ENCODE assay signal across 9 cellular contexts in the genomic region with DNA sequence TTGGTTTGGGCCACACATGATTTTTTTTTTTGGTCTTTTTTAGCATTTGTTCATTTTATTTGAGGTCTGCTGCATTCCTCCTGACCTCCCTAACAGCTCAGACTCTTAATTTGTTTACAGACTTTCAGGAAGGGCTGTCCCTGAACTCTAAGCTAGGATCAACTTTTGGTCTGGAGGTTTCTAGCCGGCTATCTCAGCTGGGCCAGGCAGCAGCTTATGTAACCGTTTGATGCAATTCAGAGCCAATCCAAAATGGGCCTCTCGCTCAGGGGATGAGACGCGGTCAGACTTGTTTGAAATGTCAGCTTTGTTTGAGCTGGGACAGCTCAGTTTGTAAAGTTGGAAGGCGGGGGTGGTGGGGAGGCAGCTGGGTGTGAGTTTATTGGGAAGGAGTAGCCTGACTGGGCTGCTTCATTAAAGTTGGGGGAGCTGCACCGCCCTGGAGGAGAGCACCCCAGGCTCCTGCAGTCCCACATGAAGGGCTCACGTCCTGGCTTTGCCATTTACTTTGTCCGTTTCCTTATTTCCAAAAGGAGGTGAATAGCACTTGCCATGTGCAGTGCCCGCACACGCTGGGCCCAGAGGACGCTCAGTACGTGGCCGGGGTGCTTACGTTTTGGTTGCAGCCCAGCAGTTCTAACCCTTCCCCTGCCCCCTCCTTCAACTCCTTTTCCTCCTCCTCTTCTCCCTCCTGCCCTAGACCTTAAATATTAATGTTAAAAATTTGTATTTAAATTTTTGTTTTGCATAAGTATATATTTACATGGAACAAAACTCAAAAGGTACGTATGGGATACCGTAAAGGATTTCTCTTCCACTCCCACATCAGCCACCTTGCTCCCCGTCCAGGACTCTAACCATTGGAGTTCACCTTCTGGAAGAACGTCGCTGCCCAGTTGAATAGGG.
A peak's percentile ranks its signal among the peaks of the same experiment; 100 is the strongest.
DNase-seq lines count a peak whose midpoint lies in the region.
"Had no signal": no experiment of that assay in that cellular context is flagged by ENCODE, and none has a peak within 500 bp of the region (broad histone marks: within the 10 kb centered on the region; RNA-seq: fewer than 3 reads in every experiment).

No MANE protein-coding gene starts in this region.

- DNase-seq in NCI-H82 (lab: John Stamatoyannopoulos, UW) (peak; percentile 14), NCI-H82 treated with DMSO at 0.1 percent for 48 hours (lab: John Stamatoyannopoulos, UW; ENCODE audit: unreplicated experiment) (no peak), fibroblast of gingiva (ENCODE audit: low read depth) (peak; percentile 24), midbrain (lab: John Stamatoyannopoulos, UW) (peak; percentile 73), ureter (ENCODE audit: low spot score) (peak; percentile 60), ACHN (no peak)
- no peak for DNase-seq in effector CD4-positive, alpha-beta T cell
- no peak for DNase-seq in activated CD4-positive, alpha-beta T cell treated with anti-CD3 and anti-CD28 coated beads, Interleukin-2, amount 50 U/mL, for 1 hour
- DNase-seq: NCI-H2029 treated with DMSO at 0.1 percent for 48 hours had no signal

- in situ Hi-C loops in ACHN (cut with HindIII; ENCODE audit: low pct_ligation_motif_present, low pct_unique_long_range_greater_than_20kb, low sequenced_read_pairs): no loop called here

Comparison
In these comparisons a context has a peak if more than half of its experiments do, and no peak if none do; other contexts are left out.
1. DNase-seq: peak in NCI-H82 (single experiment), fibroblast of gingiva (single experiment), midbrain (single experiment) and ureter (single experiment); none in NCI-H82 treated with DMSO at 0.1 percent for 48 hours (single experiment), ACHN (single experiment), effector CD4-positive, alpha-beta T cell (single experiment) and activated CD4-positive, alpha-beta T cell treated with anti-CD3 and anti-CD28 coated beads, Interleukin-2, amount 50 U/mL, for 1 hour (single experiment).